In the genomic region with DNA sequence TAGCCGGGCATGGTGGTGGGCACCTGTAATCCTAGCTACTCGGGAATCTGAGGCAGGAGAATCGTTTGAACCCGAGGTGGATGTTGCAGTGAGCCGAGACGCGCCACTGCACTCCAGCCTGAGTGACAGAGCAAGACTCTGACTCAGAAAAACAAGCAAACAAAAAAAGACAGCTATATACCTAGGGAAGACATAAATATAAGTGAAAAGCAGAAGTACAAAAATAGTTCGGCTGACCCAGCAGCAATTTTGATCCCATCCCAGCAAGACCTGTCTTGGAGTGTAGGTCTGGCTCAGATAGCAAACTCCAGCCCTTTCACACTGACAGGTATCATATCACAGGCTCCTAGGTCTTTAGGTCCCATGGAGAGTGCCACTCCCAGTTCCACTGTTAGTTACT, we compare ENCODE assay signal across 2 cellular contexts.
TF ChIP-seq lines count a peak whose summit lies in the region.

No MANE protein-coding gene starts in this region.

TF ChIP-seq in A549, 52 proteins besides CTCF, POLR2A, EP300 and RAD21:
- TF ChIP-seq BHLHE40 (IDR thresholded peaks at IDR 0.05; ENCODE audit: low read depth, low read length) (no peak), RCOR1 (IDR thresholded peaks at IDR 0.05; ENCODE audit: low read depth, low read length) (no peak), ZNF302 (CRISPR knock-in tag; IDR thresholded peaks at IDR 0.05) (no peak), FOSL2 (IDR thresholded peaks at IDR 0.05) (no peak), FOSL2 (CRISPR knock-in tag; IDR thresholded peaks at IDR 0.05) (no peak), POLR2AphosphoS2 (conservative IDR thresholded peaks at IDR 0.05; ENCODE audit: low read length) (no peak), NPAS2 (CRISPR knock-in tag; IDR thresholded peaks at IDR 0.05; ENCODE audit: borderline replicate concordance) (no peak), RNF2 (IDR thresholded peaks at IDR 0.05; ENCODE audit: borderline replicate concordance, low read depth) (no peak), JUNB (IDR thresholded peaks at IDR 0.05) (no peak), JUN (IDR thresholded peaks at IDR 0.05) (no peak), BCL3 (IDR thresholded peaks at IDR 0.05) (no peak)
- TF ChIP-seq, protein P1, sequence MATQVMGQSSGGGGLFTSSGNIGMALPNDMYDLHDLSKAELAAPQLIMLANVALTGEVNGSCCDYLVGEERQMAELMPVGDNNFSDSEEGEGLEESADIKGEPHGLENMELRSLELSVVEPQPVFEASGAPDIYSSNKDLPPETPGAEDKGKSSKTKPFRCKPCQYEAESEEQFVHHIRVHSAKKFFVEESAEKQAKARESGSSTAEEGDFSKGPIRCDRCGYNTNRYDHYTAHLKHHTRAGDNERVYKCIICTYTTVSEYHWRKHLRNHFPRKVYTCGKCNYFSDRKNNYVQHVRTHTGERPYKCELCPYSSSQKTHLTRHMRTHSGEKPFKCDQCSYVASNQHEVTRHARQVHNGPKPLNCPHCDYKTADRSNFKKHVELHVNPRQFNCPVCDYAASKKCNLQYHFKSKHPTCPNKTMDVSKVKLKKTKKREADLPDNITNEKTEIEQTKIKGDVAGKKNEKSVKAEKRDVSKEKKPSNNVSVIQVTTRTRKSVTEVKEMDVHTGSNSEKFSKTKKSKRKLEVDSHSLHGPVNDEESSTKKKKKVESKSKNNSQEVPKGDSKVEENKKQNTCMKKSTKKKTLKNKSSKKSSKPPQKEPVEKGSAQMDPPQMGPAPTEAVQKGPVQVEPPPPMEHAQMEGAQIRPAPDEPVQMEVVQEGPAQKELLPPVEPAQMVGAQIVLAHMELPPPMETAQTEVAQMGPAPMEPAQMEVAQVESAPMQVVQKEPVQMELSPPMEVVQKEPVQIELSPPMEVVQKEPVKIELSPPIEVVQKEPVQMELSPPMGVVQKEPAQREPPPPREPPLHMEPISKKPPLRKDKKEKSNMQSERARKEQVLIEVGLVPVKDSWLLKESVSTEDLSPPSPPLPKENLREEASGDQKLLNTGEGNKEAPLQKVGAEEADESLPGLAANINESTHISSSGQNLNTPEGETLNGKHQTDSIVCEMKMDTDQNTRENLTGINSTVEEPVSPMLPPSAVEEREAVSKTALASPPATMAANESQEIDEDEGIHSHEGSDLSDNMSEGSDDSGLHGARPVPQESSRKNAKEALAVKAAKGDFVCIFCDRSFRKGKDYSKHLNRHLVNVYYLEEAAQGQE (IDR thresholded peaks at IDR 0.05), result no peak
- TF ChIP-seq, protein P2, sequence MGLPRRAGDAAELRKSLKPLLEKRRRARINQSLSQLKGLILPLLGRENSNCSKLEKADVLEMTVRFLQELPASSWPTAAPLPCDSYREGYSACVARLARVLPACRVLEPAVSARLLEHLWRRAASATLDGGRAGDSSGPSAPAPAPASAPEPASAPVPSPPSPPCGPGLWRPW (IDR thresholded peaks at IDR 0.05), result no peak

TF ChIP-seq in IMR-90, 13 proteins besides CTCF, POLR2A, EP300 and RAD21:
- TF ChIP-seq MAZ (IDR thresholded peaks at IDR 0.05; ENCODE audit: borderline replicate concordance, low read depth, low read length) (no peak), CEBPB (IDR thresholded peaks at IDR 0.05; ENCODE audit: low read depth, low read length) (no peak), RCOR1 (IDR thresholded peaks at IDR 0.05; ENCODE audit: insufficient replicate concordance, low read length) (no peak), MAFK (IDR thresholded peaks at IDR 0.05; ENCODE audit: low read depth, low read length) (no peak)
